In genomic region chrX:19904778-19905367, GRCh38 we compare ENCODE assay signal across 8 cellular contexts. TPM values are rescaled to one million over a fixed set of nuclear protein-coding genes. Genes with fewer than 3 reads are reported as not detected.
DNase-seq lines count a peak whose midpoint lies in the region; ATAC-seq and TF ChIP-seq lines count a peak whose summit lies in the region.

No MANE protein-coding gene starts in this region.

- H3K36me3 Mint-ChIP-seq in activated naive CD8-positive, alpha-beta T cell treated with anti-CD3 and anti-CD28 coated beads, Interleukin-2, amount 10 ng/mL, durations not matched to agents 7 days and 5 days: no peaks in the 10 kb centered on the region
- no peaks in the 10 kb centered on the region for H3K36me3 Mint-ChIP-seq in activated naive CD8-positive, alpha-beta T cell treated with anti-CD3 and anti-CD28 coated beads for 36 hours
- no peaks in the 10 kb centered on the region for H3K36me3 Mint-ChIP-seq in nephron (ENCODE audit: low read depth)

- no peaks in the 10 kb centered on the region for H3F3A ChIP-seq in SU-DHL-6 (ENCODE audit: insufficient read depth)

- H4K20me1 ChIP-seq in SU-DHL-6 (ENCODE audit: low read depth, low read length): no peaks in the 10 kb centered on the region

- H3K4me3 ChIP-seq in SU-DHL-6 (ENCODE audit: insufficient read depth, low read length, poor library complexity, severe bottlenecking): no peak overlapping the region

- no peak overlapping the region; the same call in 1 of the 2 replicates for H3K9ac ChIP-seq in SU-DHL-6 (ENCODE audit: low read length)

- no peak for DNase-seq in activated naive CD8-positive, alpha-beta T cell treated with anti-CD3 and anti-CD28 coated beads, Interleukin-2, amount 10 ng/mL, durations not matched to agents 7 days and 5 days
- no peak for DNase-seq in activated naive CD8-positive, alpha-beta T cell treated with anti-CD3 and anti-CD28 coated beads for 36 hours
- DNase-seq in NAMALWA (ENCODE audit: low spot score) (peak; percentile 74), erythroblast (lab: John Stamatoyannopoulos, UW) (peak; percentile 46 to 52)

- H3K9me2 ChIP-seq in SU-DHL-6 (replicated peaks; ENCODE audit: insufficient read depth, low read length): no peaks in the 10 kb centered on the region

- no peaks in the 10 kb centered on the region for H3K36me3 ChIP-seq in SU-DHL-6 (ENCODE audit: low read length)

- TF ChIP-seq CTCF in SU-DHL-6 (IDR thresholded peaks at IDR 0.05; ENCODE audit: insufficient read depth, low read length, poor library complexity, severe bottlenecking) (peak; percentile 61), nephron (IDR thresholded peaks at IDR 0.05; ENCODE audit: unreplicated experiment in 3 of 3) (peak; percentile 53 to 69 (median 56))

- H3K27ac Mint-ChIP-seq in activated naive CD8-positive, alpha-beta T cell treated with anti-CD3 and anti-CD28 coated beads, Interleukin-2, amount 10 ng/mL, durations not matched to agents 7 days and 5 days: no peak overlapping the region
- H3K27ac Mint-ChIP-seq in activated naive CD8-positive, alpha-beta T cell treated with anti-CD3 and anti-CD28 coated beads for 36 hours: no peak overlapping the region
- H3K27ac Mint-ChIP-seq in nephron: peak overlapping the region in 1 of 3 experiments; percentile 2

- H3K79me2 ChIP-seq in SU-DHL-6 (ENCODE audit: insufficient read depth, low read length): no peaks in the 10 kb centered on the region

- no peaks in the 10 kb centered on the region for H3K9me3 ChIP-seq in SU-DHL-6 (ENCODE audit: insufficient read depth, low read length)

- peak overlapping the region; percentile 35 for H2AFZ ChIP-seq in SU-DHL-6 (ENCODE audit: low read depth, low read length, severe bottlenecking)

- no peaks in the 10 kb centered on the region for H3K27me3 Mint-ChIP-seq in activated naive CD8-positive, alpha-beta T cell treated with anti-CD3 and anti-CD28 coated beads, Interleukin-2, amount 10 ng/mL, durations not matched to agents 7 days and 5 days
- no peaks in the 10 kb centered on the region for H3K27me3 Mint-ChIP-seq in activated naive CD8-positive, alpha-beta T cell treated with anti-CD3 and anti-CD28 coated beads for 36 hours
- H3K27me3 Mint-ChIP-seq in nephron (ENCODE audit: low read depth): no peaks in the 10 kb centered on the region

- H3K4me1 Mint-ChIP-seq in activated naive CD8-positive, alpha-beta T cell treated with anti-CD3 and anti-CD28 coated beads, Interleukin-2, amount 10 ng/mL, durations not matched to agents 7 days and 5 days: peaks cover 13% of the 10 kb centered on the region
- peaks cover 10% of the 10 kb centered on the region for H3K4me1 Mint-ChIP-seq in activated naive CD8-positive, alpha-beta T cell treated with anti-CD3 and anti-CD28 coated beads for 36 hours
- H3K4me1 Mint-ChIP-seq in nephron: peaks cover 6% of the 10 kb centered on the region

- H3K27me3 ChIP-seq in SU-DHL-6 (ENCODE audit: low read length): no peaks in the 10 kb centered on the region

- no peaks in the 10 kb centered on the region for H3K9me3 Mint-ChIP-seq in activated naive CD8-positive, alpha-beta T cell treated with anti-CD3 and anti-CD28 coated beads, Interleukin-2, amount 10 ng/mL, durations not matched to agents 7 days and 5 days
- no peaks in the 10 kb centered on the region for H3K9me3 Mint-ChIP-seq in activated naive CD8-positive, alpha-beta T cell treated with anti-CD3 and anti-CD28 coated beads for 36 hours
- H3K9me3 Mint-ChIP-seq in nephron: peaks cover 4% of the 10 kb centered on the region

- H3K4me2 ChIP-seq in SU-DHL-6 (ENCODE audit: low read depth, low read length, poor library complexity, severe bottlenecking): no peak overlapping the region

- H3K4me3 Mint-ChIP-seq in activated naive CD8-positive, alpha-beta T cell treated with anti-CD3 and anti-CD28 coated beads, Interleukin-2, amount 10 ng/mL, durations not matched to agents 7 days and 5 days: no peak overlapping the region
- no peak overlapping the region for H3K4me3 Mint-ChIP-seq in activated naive CD8-positive, alpha-beta T cell treated with anti-CD3 and anti-CD28 coated beads for 36 hours
- H3K4me3 Mint-ChIP-seq in nephron: no peak overlapping the region

- ATAC-seq in activated naive CD8-positive, alpha-beta T cell treated with anti-CD3 and anti-CD28 coated beads, Interleukin-2, amount 10 ng/mL, durations not matched to agents 7 days and 5 days (ENCODE audit: low read depth): peak; percentile 52
- ATAC-seq in GM21576 (IDR thresholded peaks at IDR 0.05; ENCODE audit: unreplicated experiment) (peak; percentile 76), HG03108 (IDR thresholded peaks at IDR 0.05; ENCODE audit: unreplicated experiment) (no peak)

- no peak for TF ChIP-seq POLR2A in erythroblast (IDR thresholded peaks at IDR 0.05; ENCODE audit: low read length)

- POLR2A ChIA-PET in activated naive CD8-positive, alpha-beta T cell treated with anti-CD3 and anti-CD28 coated beads, Interleukin-2, amount 10 ng/mL, durations not matched to agents 7 days and 5 days (lab: Charles Lee): interaction anchor here (0.6 kb wide), 1 partner anchor 218 kb away, joined by 4 read pairs; no protein-coding TSS in a partner anchor

- H3K27ac ChIP-seq in SU-DHL-6 (ENCODE audit: low read depth, low read length): no peak overlapping the region

RNA-seq across cellular contexts. Expression of gene SH3KBP1, which starts 17.5 kb away (rescaled TPM):
- 100 to 1,000 TPM; 108 TPM for total RNA-seq in activated naive CD8-positive, alpha-beta T cell treated with anti-CD3 and anti-CD28 coated beads, Interleukin-2, amount 10 ng/mL, durations not matched to agents 7 days and 5 days
- 10 to 100 TPM; 65.6 to 71.0 TPM for total RNA-seq in activated naive CD8-positive, alpha-beta T cell treated with anti-CD3 and anti-CD28 coated beads for 36 hours

Comparison
In these comparisons a context has a peak if more than half of its experiments do, and no peak if none do; other contexts are left out.
1. DNase-seq: peak in NAMALWA (single experiment) and erythroblast (2 of 2); none in activated naive CD8-positive, alpha-beta T cell treated with anti-CD3 and anti-CD28 coated beads, Interleukin-2, amount 10 ng/mL, durations not matched to agents 7 days and 5 days (single experiment) and activated naive CD8-positive, alpha-beta T cell treated with anti-CD3 and anti-CD28 coated beads for 36 hours (single experiment).